In genomic region chr2:111184725-111185495, GRCh38 we compare ENCODE assay signal across 20 cellular contexts.
DNase-seq lines count a peak whose midpoint lies in the region; ATAC-seq and TF ChIP-seq lines count a peak whose summit lies in the region.
"Had no signal": no experiment of that assay in that cellular context is flagged by ENCODE, and none has a peak within 500 bp of the region (broad histone marks: within the 10 kb centered on the region; RNA-seq: fewer than 3 reads in every experiment).

No MANE protein-coding gene starts in this region.

- no peaks in the 10 kb centered on the region for H3K36me3 Mint-ChIP-seq in endodermal cell (ENCODE audit: low read depth)
- H3K36me3 Mint-ChIP-seq in activated CD8-positive, alpha-beta T cell treated with anti-CD3 and anti-CD28 coated beads for 36 hours (ENCODE audit: low read depth): no peaks in the 10 kb centered on the region
- H3K36me3 Mint-ChIP-seq: activated naive CD4-positive, alpha-beta T cell treated with anti-CD3 and anti-CD28 coated beads, Interleukin-2, amount 10 ng/mL, durations not matched to agents 7 days and 5 days; CD8-positive, alpha-beta T cell; memory B cell; neural progenitor cell had no signal

- H3K4me1 ChIP-seq in endodermal cell (ENCODE audit: control insufficient read depth, insufficient read depth, low read length): no peaks in the 10 kb centered on the region
- H3K4me1 ChIP-seq in lung (ENCODE audit: control insufficient read depth in 2 of 2, insufficient read depth in 2 of 2, low read length in 2 of 2): peaks cover 0 to 5% of the 10 kb centered on the region in 2 donors
- peaks cover 0 to 18% (median 8%) of the 10 kb centered on the region in 4 donors for H3K4me1 ChIP-seq in upper lobe of left lung
- H3K4me1 ChIP-seq: neural progenitor cell had no signal

- H3K4me3 ChIP-seq in endodermal cell (ENCODE audit: low read length) (no peak overlapping the region), lung (no peak overlapping the region), upper lobe of left lung (no peak overlapping the region)
- H3K4me3 ChIP-seq: neural progenitor cell had no signal

- peak overlapping the region; percentile 42 for H3K27ac Mint-ChIP-seq in endodermal cell
- H3K27ac Mint-ChIP-seq in activated CD8-positive, alpha-beta T cell treated with anti-CD3 and anti-CD28 coated beads for 36 hours: no peak overlapping the region
- H3K27ac Mint-ChIP-seq: activated CD4-positive, alpha-beta T cell treated with anti-CD3 and anti-CD28 coated beads for 36 hours; activated naive CD4-positive, alpha-beta T cell treated with anti-CD3 and anti-CD28 coated beads, Interleukin-2, amount 10 ng/mL, durations not matched to agents 7 days and 5 days; CD8-positive, alpha-beta T cell; memory B cell; neural progenitor cell; T-helper 2 cell treated with Interferon-gamma antibody and Interleukin-4, amounts not matched to agents 5 μg/mL and 100 μg/mL, for 36 hours had no signal

- CTCF ChIA-PET in activated CD8-positive, alpha-beta T cell treated with anti-CD3 and anti-CD28 coated beads for 36 hours (lab: Charles Lee): interaction anchor here (1.5 kb wide), 1 partner anchor 26 kb away, joined by 4 read pairs; no protein-coding TSS in a partner anchor

- no peak overlapping the region for H3K27ac ChIP-seq in endodermal cell (ENCODE audit: low read depth, low read length)
- H3K27ac ChIP-seq in lung (ENCODE audit: low read depth in 1 of 2, low read length in 1 of 2): peak overlapping the region; percentile 31 to 46
- peak overlapping the region in 3 of 4 donors; percentile 27 to 72 (median 70) for H3K27ac ChIP-seq in upper lobe of left lung
- H3K27ac ChIP-seq: brain microvascular endothelial cell, neural progenitor cell had no signal

- peak in 2 of 4 donors; percentile 23 to 72 for TF ChIP-seq EP300 in upper lobe of left lung (IDR thresholded peaks at IDR 0.05)

- POLR2A ChIA-PET in activated CD8-positive, alpha-beta T cell treated with anti-CD3 and anti-CD28 coated beads for 36 hours (lab: Charles Lee): interaction anchor here (0.6 to 1.2 kb wide), 2 partner anchors 8 to 32 kb away, joined by 3 to 4 read pairs; no protein-coding TSS in a partner anchor

- H3K9ac ChIP-seq in endodermal cell (ENCODE audit: extremely low read depth, low read length, poor library complexity, severe bottlenecking): no peak overlapping the region
- H3K9ac ChIP-seq: neural progenitor cell had no signal

- no peak overlapping the region for H3K4me3 Mint-ChIP-seq in endodermal cell
- H3K4me3 Mint-ChIP-seq in activated CD8-positive, alpha-beta T cell treated with anti-CD3 and anti-CD28 coated beads for 36 hours: no peak overlapping the region
- H3K4me3 Mint-ChIP-seq: activated CD4-positive, alpha-beta T cell treated with anti-CD3 and anti-CD28 coated beads for 36 hours; activated naive CD4-positive, alpha-beta T cell treated with anti-CD3 and anti-CD28 coated beads, Interleukin-2, amount 10 ng/mL, durations not matched to agents 7 days and 5 days; CD8-positive, alpha-beta T cell; memory B cell; neural progenitor cell; T-helper 2 cell treated with Interferon-gamma antibody and Interleukin-4, amounts not matched to agents 5 μg/mL and 100 μg/mL, for 36 hours had no signal

- DNase-seq in activated CD8-positive, alpha-beta memory T cell treated with anti-CD3 and anti-CD28 coated beads for 24 hours: peak; percentile 33
- DNase-seq in activated CD8-positive, alpha-beta memory T cell treated with anti-CD3 and anti-CD28 coated beads, Interleukin-2, amount 50 U/mL, for 48 hours: no peak
- DNase-seq in endodermal cell (peak; percentile 35), lung (ENCODE audit: low spot score) (peak; percentile 58), upper lobe of left lung (peak in 1 of 2 donors; percentile 51)
- no peak for DNase-seq in activated CD8-positive, alpha-beta T cell treated with anti-CD3 and anti-CD28 coated beads for 36 hours
- DNase-seq: ACHN; activated CD4-positive, alpha-beta T cell treated with anti-CD3 and anti-CD28 coated beads for 36 hours; activated naive CD4-positive, alpha-beta T cell treated with anti-CD3 and anti-CD28 coated beads, Interleukin-2, amount 10 ng/mL, durations not matched to agents 7 days and 5 days; brain microvascular endothelial cell; CD8-positive, alpha-beta T cell; effector CD8-positive, alpha-beta T cell; MV-4-11; NCI-H226; SHP77 treated with DMSO at 0.1 percent for 48 hours had no signal

- H3K27me3 Mint-ChIP-seq in endodermal cell (ENCODE audit: insufficient read depth): no peaks in the 10 kb centered on the region
- H3K27me3 Mint-ChIP-seq in activated CD8-positive, alpha-beta T cell treated with anti-CD3 and anti-CD28 coated beads for 36 hours: no peaks in the 10 kb centered on the region

- TF ChIP-seq CTCF in endodermal cell (conservative IDR thresholded peaks at IDR 0.05) (no peak), lung (IDR thresholded peaks at IDR 0.05; ENCODE audit: control extremely low read depth, extremely low read depth) (no peak), upper lobe of left lung (IDR thresholded peaks at IDR 0.05) (no peak)
- TF ChIP-seq CTCF in activated CD8-positive, alpha-beta T cell treated with anti-CD3 and anti-CD28 coated beads for 36 hours (IDR thresholded peaks at IDR 0.05): no peak

- H3K9me3 Mint-ChIP-seq in endodermal cell: no peaks in the 10 kb centered on the region
- H3K9me3 Mint-ChIP-seq in activated CD8-positive, alpha-beta T cell treated with anti-CD3 and anti-CD28 coated beads for 36 hours: no peaks in the 10 kb centered on the region
- H3K9me3 Mint-ChIP-seq: activated naive CD4-positive, alpha-beta T cell treated with anti-CD3 and anti-CD28 coated beads, Interleukin-2, amount 10 ng/mL, durations not matched to agents 7 days and 5 days; CD8-positive, alpha-beta T cell; memory B cell; neural progenitor cell; T-helper 2 cell treated with Interferon-gamma antibody and Interleukin-4, amounts not matched to agents 5 μg/mL and 100 μg/mL, for 36 hours had no signal

- H3K36me3 ChIP-seq in endodermal cell (ENCODE audit: control insufficient read depth, insufficient read depth, low read length) (no peaks in the 10 kb centered on the region), lung (ENCODE audit: control insufficient read depth in 2 of 2, insufficient read depth in 2 of 2, low read length in 2 of 2) (no peaks in the 10 kb centered on the region), upper lobe of left lung (no peaks in the 10 kb centered on the region)
- H3K36me3 ChIP-seq: brain microvascular endothelial cell, neural progenitor cell had no signal

- H3K4me1 Mint-ChIP-seq in endodermal cell: peaks cover 21% of the 10 kb centered on the region
- no peaks in the 10 kb centered on the region for H3K4me1 Mint-ChIP-seq in activated CD8-positive, alpha-beta T cell treated with anti-CD3 and anti-CD28 coated beads for 36 hours (ENCODE audit: low read depth)
- H3K4me1 Mint-ChIP-seq: activated CD4-positive, alpha-beta T cell treated with anti-CD3 and anti-CD28 coated beads for 36 hours; activated naive CD4-positive, alpha-beta T cell treated with anti-CD3 and anti-CD28 coated beads, Interleukin-2, amount 10 ng/mL, durations not matched to agents 7 days and 5 days had no signal

- H3K27me3 ChIP-seq in endodermal cell (ENCODE audit: control insufficient read depth, insufficient read depth, low read length, poor library complexity, severe bottlenecking) (no peaks in the 10 kb centered on the region), lung (ENCODE audit: control insufficient read depth, insufficient read depth) (no peaks in the 10 kb centered on the region), upper lobe of left lung (no peaks in the 10 kb centered on the region)
- H3K27me3 ChIP-seq: neural progenitor cell had no signal

- intact Hi-C loops in activated CD8-positive, alpha-beta T cell treated with anti-CD3 and anti-CD28 coated beads for 36 hours (cut with micrococcal nuclease): no loop called here

- 97 to 100% methylated on average over 4 to 5 of the region's 5 CpGs for WGBS in endodermal cell (ENCODE audit: insufficient coverage in 1 of 2, insufficient read length in 1 of 2), 2 experiments
- 63 to 78% methylated on average over 5 of the region's 5 CpGs for WGBS in lung, 2 donors
- 55 to 72% methylated on average over 5 of the region's 5 CpGs for WGBS in upper lobe of left lung, 2 donors

- ATAC-seq in lung (ENCODE audit: insufficient read depth, low FRiP score) (peak; percentile 13), upper lobe of left lung (ENCODE audit: low FRiP score in 2 of 2) (peak; percentile 40 to 54), GM18498 (IDR thresholded peaks at IDR 0.05; ENCODE audit: unreplicated experiment) (no peak), esophagus mucosa (no peak)
- no peak for ATAC-seq in activated CD8-positive, alpha-beta T cell treated with anti-CD3 and anti-CD28 coated beads for 36 hours
- ATAC-seq: activated CD4-positive, alpha-beta T cell treated with anti-CD3 and anti-CD28 coated beads for 36 hours; CD8-positive, alpha-beta T cell had no signal

- no peaks in the 10 kb centered on the region for H3K9me3 ChIP-seq in endodermal cell (ENCODE audit: control insufficient read depth, low read length)
- peaks cover 0 to 2% of the 10 kb centered on the region in 2 donors for H3K9me3 ChIP-seq in lung (ENCODE audit: control insufficient read depth in 2 of 2, insufficient read depth in 1 of 2, low read length in 1 of 2)
- H3K9me3 ChIP-seq in upper lobe of left lung: no peaks in the 10 kb centered on the region

- no peak for TF ChIP-seq POLR2A in upper lobe of left lung (IDR thresholded peaks at IDR 0.05)

Comparison
In these comparisons a context has a peak if more than half of its experiments do, and no peak if none do; other contexts are left out.
1. DNase-seq: peak in activated CD8-positive, alpha-beta memory T cell treated with anti-CD3 and anti-CD28 coated beads for 24 hours (single experiment), endodermal cell (single experiment) and lung (single experiment); none in activated CD8-positive, alpha-beta memory T cell treated with anti-CD3 and anti-CD28 coated beads, Interleukin-2, amount 50 U/mL, for 48 hours (single experiment) and activated CD8-positive, alpha-beta T cell treated with anti-CD3 and anti-CD28 coated beads for 36 hours (single experiment).
2. ATAC-seq: peak in lung (single experiment) and upper lobe of left lung (2 of 2); none in GM18498 (single experiment), activated CD8-positive, alpha-beta T cell treated with anti-CD3 and anti-CD28 coated beads for 36 hours (single experiment) and esophagus mucosa (single experiment).